Comparison of ENCODE assay signal across 8 cellular contexts in genomic region chr6:75975904-75976303, GRCh38.
"Had no signal": no experiment of that assay in that cellular context is flagged by ENCODE, and none has a peak within 500 bp of the region (broad histone marks: within the 10 kb centered on the region; RNA-seq: fewer than 3 reads in every experiment).

No MANE protein-coding gene starts in this region.

- H3K4me1 Mint-ChIP-seq: GM23338, H9 had no signal

- DNase-seq: GM23248, GOT3, H7, H9, HCEC 1CT, HFFc6 had no signal

- H3K27ac ChIP-seq: GM23248 had no signal

- H3K27ac Mint-ChIP-seq: GM23338, H9, HFFc6 had no signal

- H3K4me1 ChIP-seq: HAP-1 had no signal

- H3K4me3 ChIP-seq: GM23248, GM23338, HAP-1 had no signal

- H3K9me3 Mint-ChIP-seq: GM23338, H9, HFFc6 had no signal

- H3K9me3 ChIP-seq: HAP-1 had no signal

- H3K4me3 Mint-ChIP-seq: GM23338, H9, HFFc6 had no signal

- H3K36me3 ChIP-seq: HAP-1 had no signal
